In genomic region chr1:155598842-155599331, GRCh38 we compare ENCODE assay signal across 1 cellular context.
TF ChIP-seq lines count a peak whose summit lies in the region.

No MANE protein-coding gene starts in this region.

TF ChIP-seq in H1, 55 proteins besides CTCF, POLR2A, EP300 and RAD21:
- TF ChIP-seq POU5F1 (IDR thresholded peaks at IDR 0.05; ENCODE audit: low read depth, low read length) (no peak), SIN3A (conservative IDR thresholded peaks at IDR 0.05 in 1 of 2, IDR thresholded peaks at IDR 0.05 in 1 of 2; ENCODE audit: low read depth in 1 of 2, low read length in 2 of 2) (no peak), SP1 (IDR thresholded peaks at IDR 0.05; ENCODE audit: low read depth, low read length) (no peak), JUND (IDR thresholded peaks at IDR 0.05; ENCODE audit: low read length) (no peak), CREB1 (IDR thresholded peaks at IDR 0.05) (no peak), SP2 (IDR thresholded peaks at IDR 0.05; ENCODE audit: low read length) (no peak), HDAC6 (IDR thresholded peaks at IDR 0.05; ENCODE audit: low read depth, low read length) (no peak), ATF3 (IDR thresholded peaks at IDR 0.05; ENCODE audit: insufficient read depth, low read depth, low read length) (no peak), BCL11A (IDR thresholded peaks at IDR 0.05; ENCODE audit: low read depth in 2 of 2, low read length in 2 of 2) (no peak), CHD2 (IDR thresholded peaks at IDR 0.05; ENCODE audit: low read length) (no peak), KDM1A (IDR thresholded peaks at IDR 0.05; ENCODE audit: borderline replicate concordance, low read length) (no peak), RFX5 (IDR thresholded peaks at IDR 0.05; ENCODE audit: borderline replicate concordance, low read depth, low read length) (no peak), MAFK (IDR thresholded peaks at IDR 0.05; ENCODE audit: low read depth, low read length) (no peak), SRF (IDR thresholded peaks at IDR 0.05; ENCODE audit: low read depth, low read length) (no peak), RBBP5 (IDR thresholded peaks at IDR 0.05; ENCODE audit: borderline replicate concordance, low read depth, low read length) (no peak), PHF8 (conservative IDR thresholded peaks at IDR 0.05; ENCODE audit: low read depth, low read length) (no peak), NANOG (IDR thresholded peaks at IDR 0.05; ENCODE audit: insufficient read depth, low read depth, low read length, poor library complexity, severe bottlenecking) (no peak), EGR1 (IDR thresholded peaks at IDR 0.05; ENCODE audit: borderline replicate concordance, low read depth, low read length) (no peak), SIX5 (IDR thresholded peaks at IDR 0.05; ENCODE audit: low read depth, low read length) (no peak), EZH2 (IDR thresholded peaks at IDR 0.05; ENCODE audit: low read depth, low read length, severe bottlenecking) (no peak)
